In the genomic region with DNA sequence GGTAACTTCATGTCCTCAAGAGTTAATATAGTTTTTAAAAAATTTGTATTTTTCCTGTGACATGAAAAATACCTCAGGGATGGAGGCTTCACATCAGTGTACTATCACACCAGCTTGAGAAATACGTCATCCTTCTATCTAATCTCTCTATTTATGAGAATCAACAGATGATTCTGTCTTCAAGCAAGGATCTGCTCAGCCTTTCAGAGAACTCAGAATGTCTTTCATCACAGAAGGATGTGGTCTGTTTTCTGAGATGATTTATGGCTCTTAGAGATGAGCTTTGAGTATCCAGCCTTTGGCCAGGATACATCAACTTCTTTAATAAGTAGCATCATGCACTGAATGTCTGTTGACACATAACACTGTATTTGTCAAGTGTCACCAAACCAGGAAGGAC, we compare ENCODE assay signal across 15 cellular contexts.
"Had no signal": no experiment of that assay in that cellular context is flagged by ENCODE, and none has a peak within 500 bp of the region (broad histone marks: within the 10 kb centered on the region; RNA-seq: fewer than 3 reads in every experiment).

No MANE protein-coding gene starts in this region.

- H3K9me3 ChIP-seq: esophagus muscularis mucosa, mucosa of descending colon, psoas muscle, suprapubic skin had no signal

- H3K27ac ChIP-seq: esophagus muscularis mucosa, psoas muscle, suprapubic skin had no signal

- H3K4me3 ChIP-seq: esophagus muscularis mucosa, mucosa of descending colon, psoas muscle, suprapubic skin had no signal

- ATAC-seq: activated CD4-positive, CD25-positive, alpha-beta regulatory T cell treated with anti-CD3 and anti-CD28 coated beads, Interleukin-2, amount 50 U/mL, for 24 hours; left colon; mucosa of descending colon; psoas muscle; stimulated activated naive CD8-positive, alpha-beta T cell treated with anti-CD3 and anti-CD28 coated beads, Interleukin-15, Interleukin-2, amounts not matched to agents 100 U/mL and 50 U/mL, for 24 hours had no signal

- DNase-seq: activated effector memory CD4-positive, alpha-beta T cell treated with Interleukin-2 at 50 U/mL for 16 hours; activated T-cell treated with anti-CD3 and anti-CD28 coated beads, Interleukin-2, amount 50 U/mL, for 1 hour; aorta; foreskin melanocyte; head of caudate nucleus; left colon; mammary epithelial cell; mucosa of descending colon; occipital lobe; psoas muscle; stimulated activated CD4-positive, alpha-beta T cell treated with anti-CD3 and anti-CD28 coated beads, Interleukin-2, amount 100 ng/mL, for 48 hours; stimulated activated naive CD8-positive, alpha-beta T cell treated with anti-CD3 and anti-CD28 coated beads, Interleukin-15, Interleukin-2, amounts not matched to agents 100 U/mL and 50 U/mL, for 24 hours had no signal

- H3K27me3 ChIP-seq: esophagus muscularis mucosa, suprapubic skin had no signal

- H3K4me1 ChIP-seq: psoas muscle, suprapubic skin had no signal

- H3K36me3 ChIP-seq: esophagus muscularis mucosa, suprapubic skin had no signal
